ENCODE assay signal across 19 cellular contexts in genomic region chr1:228106800-228107054, GRCh38.
"Had no signal": no experiment of that assay in that cellular context is flagged by ENCODE, and none has a peak within 500 bp of the region (broad histone marks: within the 10 kb centered on the region; RNA-seq: fewer than 3 reads in every experiment).

No MANE protein-coding gene starts in this region.

- H3K36me3 ChIP-seq: breast epithelium had no signal

- H3K27me3 Mint-ChIP-seq: activated B cell treated with CpG ODN at 0.5 μM for 24 hours; effector memory CD8-positive, alpha-beta T cell; stimulated activated naive B cell treated with anti-CD40 and anti-IgM and Interleukin-4, amounts not matched to agents 10 μg/mL and 1 μg/mL and 100 μg/mL, for 72 hours; T-helper 17 cell had no signal

- H3K36me3 Mint-ChIP-seq: mesothelial cell of epicardium had no signal

- H3K4me3 ChIP-seq: breast epithelium, gastrocnemius medialis, heart right ventricle, lower lobe of right lung, tibial nerve had no signal

- H3K27ac Mint-ChIP-seq: activated B cell treated with CpG ODN at 0.5 μM for 24 hours, mesothelial cell of epicardium had no signal

- H3K9me3 ChIP-seq: breast epithelium, gastrocnemius medialis, heart right ventricle, lower lobe of right lung, tibial nerve had no signal

- H3K9me3 Mint-ChIP-seq: activated B cell treated with CpG ODN at 0.5 μM for 24 hours; effector memory CD8-positive, alpha-beta T cell; mesothelial cell of epicardium; stimulated activated naive B cell treated with anti-CD40 and anti-IgM and Interleukin-4, amounts not matched to agents 10 μg/mL and 1 μg/mL and 100 μg/mL, for 72 hours had no signal

- DNase-seq: activated B cell treated with CpG ODN at 0.5 μM for 24 hours; activated CD4-positive, alpha-beta T cell treated with anti-CD3 and anti-CD28 coated beads, Interleukin-2, amount 50 U/mL, for 1 hour; activated effector memory CD4-positive, alpha-beta T cell treated with Interleukin-2 at 50 U/mL for 16 hours; aorta; dermis blood vessel endothelial cell; effector memory CD8-positive, alpha-beta T cell; erythroblast; gastrocnemius medialis; left colon; lower lobe of right lung; nucleus accumbens; SHP77 treated with DMSO at 0.1 percent for 48 hours; stimulated activated CD4-positive, alpha-beta T cell treated with anti-CD3 and anti-CD28 coated beads, Interleukin-4, amount 100 ng/mL, for 1 hour; stimulated activated naive B cell treated with anti-CD40 and anti-IgM and Interleukin-4, amounts not matched to agents 10 μg/mL and 1 μg/mL and 100 μg/mL, for 72 hours; T-helper 17 cell had no signal

- H3K27me3 ChIP-seq: breast epithelium, gastrocnemius medialis, heart right ventricle, tibial nerve had no signal

- H3K27ac ChIP-seq: breast epithelium, gastrocnemius medialis, heart right ventricle, lower lobe of right lung, tibial nerve had no signal
